ENCODE assay signal across 28 cellular contexts in the genomic region with DNA sequence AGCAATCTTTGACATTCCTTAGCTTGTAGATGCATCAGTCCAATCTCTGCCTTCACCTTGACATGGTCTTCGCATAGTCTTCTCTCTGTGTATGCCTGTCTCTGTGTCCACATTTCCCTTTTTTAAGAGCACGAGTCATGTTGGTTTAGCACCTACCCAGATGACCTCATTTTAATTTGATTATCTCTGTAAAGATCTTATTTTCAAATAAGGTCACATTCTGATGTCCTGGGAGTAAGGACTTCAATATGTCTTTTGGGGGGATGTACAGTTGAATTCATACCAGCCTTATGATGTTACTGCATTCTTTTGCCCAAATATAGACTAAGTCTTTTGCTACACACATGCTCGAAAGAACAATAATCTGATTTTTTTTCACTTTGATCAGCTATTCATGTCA. TPM values are rescaled to one million over a fixed set of nuclear protein-coding genes. Genes with fewer than 3 reads are reported as not detected.
DNase-seq lines count a peak whose midpoint lies in the region; ATAC-seq, FAIRE-seq and TF ChIP-seq lines count a peak whose summit lies in the region.
"Had no signal": no experiment of that assay in that cellular context is flagged by ENCODE, and none has a peak within 500 bp of the region (broad histone marks: within the 10 kb centered on the region; RNA-seq: fewer than 3 reads in every experiment).

No MANE protein-coding gene starts in this region.

- no peaks in the 10 kb centered on the region for H3K4me1 ChIP-seq in HepG2 (ENCODE audit: insufficient read depth, low read length)
- no peaks in the 10 kb centered on the region for H3K4me1 ChIP-seq in right lobe of liver
- H3K4me1 ChIP-seq in smooth muscle cell (ENCODE audit: low read depth), result no peaks in the 10 kb centered on the region
- no peaks in the 10 kb centered on the region for H3K4me1 ChIP-seq in Karpas-422 (ENCODE audit: low read length)
- H3K4me1 ChIP-seq: BLaER1, breast epithelium, foreskin keratinocyte, heart right ventricle, lower lobe of right lung, upper lobe of right lung had no signal

- TF ChIP-seq POLR2A in HepG2 (IDR thresholded peaks at IDR 0.05; ENCODE audit: insufficient read depth in 1 of 2, low read depth in 2 of 2, low read length in 2 of 2), result no peak
- TF ChIP-seq POLR2A in right lobe of liver (IDR thresholded peaks at IDR 0.05), result no peak

- TF ChIP-seq EP300 in HepG2 (IDR thresholded peaks at IDR 0.05; ENCODE audit: low read depth in 2 of 2, low read length in 2 of 2), result no peak
- no peak for TF ChIP-seq EP300 in HepG2 (CRISPR knock-in tag; IDR thresholded peaks at IDR 0.05; ENCODE audit: borderline replicate concordance)

- H3K27me3 Mint-ChIP-seq in HFFc6 (ENCODE audit: insufficient read depth) (no peaks in the 10 kb centered on the region), chondrocyte (ENCODE audit: low read depth) (no peaks in the 10 kb centered on the region)
- H3K27me3 Mint-ChIP-seq: activated T-cell treated with anti-CD3 and anti-CD28 coated beads, Interleukin-2, amount 50 U/mL, for 24 hours had no signal

- H3K9me3 ChIP-seq in HepG2 (ENCODE audit: low read length), result no peaks in the 10 kb centered on the region
- no peaks in the 10 kb centered on the region for H3K9me3 ChIP-seq in right lobe of liver
- H3K9me3 ChIP-seq in smooth muscle cell (replicated peaks; ENCODE audit: low read depth), result no peaks in the 10 kb centered on the region
- H3K9me3 ChIP-seq in Karpas-422 (ENCODE audit: low read length), result no peaks in the 10 kb centered on the region
- H3K9me3 ChIP-seq: BLaER1, breast epithelium, heart right ventricle, lower lobe of right lung, SJSA1, upper lobe of right lung had no signal

- no peak for ATAC-seq in HepG2
- no peak for ATAC-seq in right lobe of liver
- ATAC-seq in GM19467 (IDR thresholded peaks at IDR 0.05; ENCODE audit: unreplicated experiment), result no peak
- ATAC-seq: foreskin keratinocyte, GM12878, heart right ventricle, lower lobe of right lung, upper lobe of right lung had no signal

- H3F3A ChIP-seq in smooth muscle cell (ENCODE audit: low read depth), result no peaks in the 10 kb centered on the region

- no peaks in the 10 kb centered on the region for H3K9me3 Mint-ChIP-seq in HFFc6
- H3K9me3 Mint-ChIP-seq in chondrocyte (ENCODE audit: low read depth), result no peaks in the 10 kb centered on the region
- H3K9me3 Mint-ChIP-seq: activated T-cell treated with anti-CD3 and anti-CD28 coated beads, Interleukin-2, amount 50 U/mL, for 24 hours; nephron; T-helper 1 cell treated with Interleukin-12 subunit alpha and Interleukin-12 subunit beta and Interleukin-4 antibody, amounts not matched to agents 30 μg/mL and 1 μg/mL, for 36 hours had no signal

- POLR2A ChIA-PET in HepG2 (lab: Yijun Ruan, JAX), result no interaction called here

- H3K4me3 ChIP-seq in HepG2 (replicated peaks in 1 of 3; ENCODE audit: insufficient read depth in 1 of 3, low read depth in 2 of 3, low read length in 3 of 3) (no peak overlapping the region), right lobe of liver (no peak overlapping the region), smooth muscle cell (no peak overlapping the region), Karpas-422 (ENCODE audit: low read length) (no peak overlapping the region)
- H3K4me3 ChIP-seq: BLaER1, breast epithelium, GM12878, heart right ventricle, lower lobe of right lung, SJSA1, upper lobe of right lung had no signal

- no TSS peak for BruUV-seq in HepG2 (replicated peaks; lab: Mats Ljungman, UMichigan)

- no peak for FAIRE-seq in HepG2 (lab: Jason Lieb, UNC)
- FAIRE-seq: GM12878 had no signal

- no peaks in the 10 kb centered on the region for H3K36me3 Mint-ChIP-seq in HFFc6 (ENCODE audit: low read depth)
- H3K36me3 Mint-ChIP-seq in chondrocyte (ENCODE audit: low read depth), result no peaks in the 10 kb centered on the region

- no peak overlapping the region for H3K4me2 ChIP-seq in HepG2 (ENCODE audit: low read depth, low read length)
- no peak overlapping the region for H3K4me2 ChIP-seq in smooth muscle cell
- no peak overlapping the region for H3K4me2 ChIP-seq in Karpas-422 (ENCODE audit: low read depth, low read length, poor library complexity, severe bottlenecking)
- H3K4me2 ChIP-seq: BLaER1 had no signal

- WGBS in HepG2 (ENCODE audit: low lambda C conversion rate), result 19% methylated on average over 3 of the region's 3 CpGs
- WGBS in right lobe of liver (ENCODE audit: insufficient coverage, low coverage, low lambda C conversion rate, missing lambda C conversion rate), result 61% methylated on average over 3 of the region's 3 CpGs
- 79% methylated on average over 3 of the region's 3 CpGs for WGBS in smooth muscle cell (ENCODE audit: low lambda C conversion rate)

- H3K79me2 ChIP-seq in HepG2 (ENCODE audit: insufficient read depth, low read length), result no peaks in the 10 kb centered on the region
- H3K79me2 ChIP-seq in smooth muscle cell (ENCODE audit: low read depth), result no peaks in the 10 kb centered on the region
- H3K79me2 ChIP-seq in Karpas-422 (ENCODE audit: low read length), result no peaks in the 10 kb centered on the region

- H3K36me3 ChIP-seq in HepG2 (replicated peaks in 1 of 2; ENCODE audit: control insufficient read depth in 1 of 2, insufficient read depth in 2 of 2, low read length in 2 of 2) (no peaks in the 10 kb centered on the region), right lobe of liver (no peaks in the 10 kb centered on the region), smooth muscle cell (ENCODE audit: low read depth) (no peaks in the 10 kb centered on the region), Karpas-422 (ENCODE audit: insufficient read depth, low read length) (no peaks in the 10 kb centered on the region)
- H3K36me3 ChIP-seq: BLaER1, breast epithelium, heart right ventricle, lower lobe of right lung, SJSA1, upper lobe of right lung had no signal

- TF ChIP-seq RAD21 in HepG2 (CRISPR knock-in tag; IDR thresholded peaks at IDR 0.05), result no peak

- CTCF ChIA-PET in HepG2 (lab: Yijun Ruan, JAX; ENCODE audit: low intra/inter-chr PET ratio, low total read pairs), result no interaction called here

- H2AFZ ChIP-seq in HepG2 (ENCODE audit: low read length), result no peak overlapping the region
- H2AFZ ChIP-seq in smooth muscle cell (ENCODE audit: low read depth), result peak overlapping the region; percentile 63
- no peak overlapping the region for H2AFZ ChIP-seq in Karpas-422 (ENCODE audit: low read length)

- H3K4me3 Mint-ChIP-seq in HFFc6, result peak overlapping the region; percentile 47
- H3K4me3 Mint-ChIP-seq in chondrocyte (ENCODE audit: unreplicated experiment), result no peak overlapping the region
- H3K4me3 Mint-ChIP-seq: activated T-cell treated with anti-CD3 and anti-CD28 coated beads, Interleukin-2, amount 50 U/mL, for 24 hours; nephron; T-helper 1 cell treated with Interleukin-12 subunit alpha and Interleukin-12 subunit beta and Interleukin-4 antibody, amounts not matched to agents 30 μg/mL and 1 μg/mL, for 36 hours had no signal

- intact Hi-C loops in HepG2 (cut with micrococcal nuclease; ENCODE audit: unreplicated experiment), result no loop called here
- intact Hi-C loops in right lobe of liver (cut with DNase I), result no loop called here

- DNase-seq in HepG2 (ENCODE audit: low spot score) (no peak), right lobe of liver (no peak), HFFc6 (peak; percentile 43), chondrocyte (ENCODE audit: low spot score) (no peak), smooth muscle cell (lab: John Stamatoyannopoulos, UW; ENCODE audit: unreplicated experiment) (no peak), Karpas-422 (no peak), SIG-M5 treated with dmso at 0.1 percent for 504 hours (lab: John Stamatoyannopoulos, UW; ENCODE audit: unreplicated experiment) (no peak)
- DNase-seq: activated CD4-positive, alpha-beta T cell treated with anti-CD3 and anti-CD28 coated beads for 4 hours; activated naive CD4-positive, alpha-beta T cell treated with Interleukin-2 at 50 U/mL for 16 hours; activated T-cell treated with anti-CD3 and anti-CD28 coated beads, Interleukin-2, amount 50 U/mL, for 24 hours; DMS79 treated with DMSO at 0.1 percent for 48 hours; effector CD8-positive, alpha-beta T cell; erythroblast; foreskin keratinocyte; GOT3; heart right ventricle; kidney glomerular epithelial cell; lower lobe of right lung; NCI-H2029; stimulated activated CD4-positive, alpha-beta T cell treated with anti-CD3 and anti-CD28 coated beads, Interleukin-2, amount 100 ng/mL, for 48 hours; upper lobe of right lung had no signal

- no peak overlapping the region for H3K9ac ChIP-seq in HepG2 (ENCODE audit: insufficient read depth, low read depth, low read length)
- H3K9ac ChIP-seq in smooth muscle cell (ENCODE audit: low read depth), result no peak overlapping the region
- H3K9ac ChIP-seq in Karpas-422 (ENCODE audit: low read length), result no peak overlapping the region
- H3K9ac ChIP-seq: BLaER1 had no signal

- H3K4me1 Mint-ChIP-seq in HFFc6 (ENCODE audit: low read depth) (peaks cover 34% of the 10 kb centered on the region), chondrocyte (ENCODE audit: low read depth) (peaks cover 6% of the 10 kb centered on the region)
- H3K4me1 Mint-ChIP-seq: nephron had no signal

- H3K27ac ChIP-seq in HepG2 (ENCODE audit: extremely low read length, insufficient read depth, low read length) (no peak overlapping the region), right lobe of liver (no peak overlapping the region), smooth muscle cell (ENCODE audit: low read depth) (no peak overlapping the region), Karpas-422 (ENCODE audit: low read length) (no peak overlapping the region)
- H3K27ac ChIP-seq: BLaER1, breast epithelium, foreskin keratinocyte, heart right ventricle, lower lobe of right lung, SJSA1, upper lobe of right lung had no signal

- no peaks in the 10 kb centered on the region for H4K20me1 ChIP-seq in HepG2 (ENCODE audit: insufficient read depth, low read length)
- H4K20me1 ChIP-seq in smooth muscle cell (ENCODE audit: low read depth), result no peaks in the 10 kb centered on the region
- H4K20me1 ChIP-seq in Karpas-422 (ENCODE audit: insufficient read depth, low read depth, low read length), result no peaks in the 10 kb centered on the region
- H4K20me1 ChIP-seq: BLaER1 had no signal

- TF ChIP-seq CTCF in HepG2 (CRISPR knock-in tag; IDR thresholded peaks at IDR 0.05) (no peak), right lobe of liver (IDR thresholded peaks at IDR 0.05) (no peak), HFFc6 (IDR thresholded peaks at IDR 0.05) (no peak), chondrocyte (IDR thresholded peaks at IDR 0.05) (no peak), smooth muscle cell (IDR thresholded peaks at IDR 0.05; ENCODE audit: borderline replicate concordance, insufficient read depth, poor library complexity, severe bottlenecking) (no peak)

- H3K9me2 ChIP-seq in Karpas-422 (replicated peaks; ENCODE audit: insufficient read depth, low read length), result no peaks in the 10 kb centered on the region

- no peaks in the 10 kb centered on the region for H3K27me3 ChIP-seq in HepG2 (ENCODE audit: control insufficient read depth in 1 of 2, insufficient read depth in 2 of 2, low read length in 2 of 2)
- no peaks in the 10 kb centered on the region for H3K27me3 ChIP-seq in right lobe of liver
- peaks cover 3% of the 10 kb centered on the region for H3K27me3 ChIP-seq in smooth muscle cell (ENCODE audit: low read depth)
- no peaks in the 10 kb centered on the region for H3K27me3 ChIP-seq in Karpas-422 (ENCODE audit: low read length)
- H3K27me3 ChIP-seq: BLaER1, breast epithelium, foreskin keratinocyte, SJSA1, upper lobe of right lung had no signal

- H3K27ac Mint-ChIP-seq in HFFc6 (peak overlapping the region; percentile 81), chondrocyte (ENCODE audit: unreplicated experiment) (peak overlapping the region; percentile 49)
- H3K27ac Mint-ChIP-seq: activated T-cell treated with anti-CD3 and anti-CD28 coated beads, Interleukin-2, amount 50 U/mL, for 24 hours; nephron; T-helper 1 cell treated with Interleukin-12 subunit alpha and Interleukin-12 subunit beta and Interleukin-4 antibody, amounts not matched to agents 30 μg/mL and 1 μg/mL, for 36 hours had no signal

- in situ Hi-C loops in HepG2 (cut with HindIII; ENCODE audit: extremely low pct_ligation_motif_present, low pct_unique_long_range_greater_than_20kb), result no loop called here

RNA-seq across cellular contexts. Expression of a gene that starts 6.9 kb away (rescaled TPM):
- 0.02 and 0.06 TPM in 2 replicates for total RNA-seq in HepG2 (2016; rRNA removed; fragmentation: Illumina TruSeq; extraction: Trizol)
- total RNA-seq in HepG2 (2016; cell fraction: cytosol; rRNA removed; fragmentation: Illumina TruSeq; extraction: Trizol; ENCODE audit: low read depth), result not detected in 2 replicates
- 0.02 and 0.06 TPM in 2 replicates for total RNA-seq in HepG2 (2016; cell fraction: insoluble cytoplasmic fraction; rRNA removed; fragmentation: Illumina TruSeq; extraction: Trizol)
- 0.03 TPM in 1 of 2 replicates, not detected in the other for total RNA-seq in HepG2 (2016; cell fraction: membrane; rRNA removed; fragmentation: Illumina TruSeq; extraction: Trizol)
- 0.06 TPM in 1 of 2 replicates, not detected in the other for total RNA-seq in HepG2 (2016; cell fraction: nucleus; rRNA removed; fragmentation: Illumina TruSeq; extraction: Trizol)
- polyA plus RNA-seq in HepG2 (2011; rRNA removed), result 0.07 and 0.09 TPM in 2 replicates
- polyA plus RNA-seq in HepG2 (2011; cell fraction: cytosol; rRNA removed), result 0.03 and 0.05 TPM in 2 replicates
- 0.03 and 0.09 TPM in 2 replicates for polyA plus RNA-seq in HepG2 (2011; cell fraction: nucleus; rRNA removed)
- polyA plus RNA-seq in HepG2 (2012), result 0.09 and 0.11 TPM in 2 replicates
- polyA plus RNA-seq in HepG2 (2016; cell fraction: cytosol; fragmentation: Illumina TruSeq; extraction: Trizol; ENCODE audit: low read depth), result not detected in 2 replicates
- polyA plus RNA-seq in HepG2 (2016; cell fraction: insoluble cytoplasmic fraction; fragmentation: Illumina TruSeq; extraction: Trizol; ENCODE audit: low read depth), result not detected in 2 replicates
- not detected in 2 replicates for polyA plus RNA-seq in HepG2 (2016; cell fraction: membrane; fragmentation: Illumina TruSeq; extraction: Trizol; ENCODE audit: low read depth)
- not detected in 2 replicates for polyA plus RNA-seq in HepG2 (2016; cell fraction: nucleus; fragmentation: Illumina TruSeq; extraction: Trizol; ENCODE audit: insufficient read depth, low read depth)
- 0.16 and 0.64 TPM in 2 replicates for polyA minus RNA-seq in HepG2 (2011; rRNA and poly(A)+ RNA removed; ENCODE audit: low replicate concordance)
- polyA minus RNA-seq in HepG2 (2011; cell fraction: cytosol; rRNA and poly(A)+ RNA removed), result under 0.01 and 0.26 TPM in 2 replicates
- polyA minus RNA-seq in HepG2 (2011; cell fraction: nucleus; rRNA and poly(A)+ RNA removed), result 0.90 and 0.99 TPM in 2 replicates
- under 1 TPM in 3 of 6 experiments, not detected in 3; under 0.01 to 0.02 (median 0.02) TPM for total RNA-seq in right lobe of liver
- total RNA-seq in HFFc6 (2021; fragmentation: NEBNext Ultra II Directional; extraction: Animal tissue kit (Norgen Biotek cat#: 25700)), result 1 to 10 TPM; 1.5 to 3.6 (median 3.0) TPM
- total RNA-seq in chondrocyte, result 0.48 to 1.5 TPM (median 1.3 TPM) in 3 replicates
- total RNA-seq in smooth muscle cell, result 11.1 and 13.4 TPM in 2 replicates
- 1.5 and 1.6 TPM in 2 replicates for polyA plus RNA-seq in smooth muscle cell
- total RNA-seq in Karpas-422 (2014; rRNA removed; shearing (Covaris generic); ENCODE audit: low replicate concordance), result 0.11 and 0.36 TPM in 2 replicates

RNA-seq across cellular contexts. Expression of a gene that starts 7.1 kb away (rescaled TPM):
- 59.5 and 73.6 TPM in 2 replicates for total RNA-seq in HepG2 (2016; rRNA removed; fragmentation: Illumina TruSeq; extraction: Trizol)
- total RNA-seq in HepG2 (2016; cell fraction: cytosol; rRNA removed; fragmentation: Illumina TruSeq; extraction: Trizol; ENCODE audit: low read depth), result 9.3 TPM in 2 replicates
- 62.8 and 73.7 TPM in 2 replicates for total RNA-seq in HepG2 (2016; cell fraction: insoluble cytoplasmic fraction; rRNA removed; fragmentation: Illumina TruSeq; extraction: Trizol)
- 21.6 and 27.8 TPM in 2 replicates for total RNA-seq in HepG2 (2016; cell fraction: membrane; rRNA removed; fragmentation: Illumina TruSeq; extraction: Trizol)
- total RNA-seq in HepG2 (2016; cell fraction: nucleus; rRNA removed; fragmentation: Illumina TruSeq; extraction: Trizol), result 48.7 and 55.1 TPM in 2 replicates
- polyA plus RNA-seq in HepG2 (2011; rRNA removed), result 47.9 and 61.4 TPM in 2 replicates
- polyA plus RNA-seq in HepG2 (2011; cell fraction: cytosol; rRNA removed), result 44.7 and 74.0 TPM in 2 replicates
- 17.3 and 17.6 TPM in 2 replicates for polyA plus RNA-seq in HepG2 (2011; cell fraction: nucleus; rRNA removed)
- polyA plus RNA-seq in HepG2 (2012), result 46.2 and 51.8 TPM in 2 replicates
- polyA plus RNA-seq in HepG2 (2016; cell fraction: cytosol; fragmentation: Illumina TruSeq; extraction: Trizol; ENCODE audit: low read depth), result 7.7 and 8.4 TPM in 2 replicates
- polyA plus RNA-seq in HepG2 (2016; cell fraction: insoluble cytoplasmic fraction; fragmentation: Illumina TruSeq; extraction: Trizol; ENCODE audit: low read depth), result 49.2 and 50.7 TPM in 2 replicates
- polyA plus RNA-seq in HepG2 (2016; cell fraction: membrane; fragmentation: Illumina TruSeq; extraction: Trizol; ENCODE audit: low read depth), result 12.0 and 16.1 TPM in 2 replicates
- 57.1 and 60.6 TPM in 2 replicates for polyA plus RNA-seq in HepG2 (2016; cell fraction: nucleus; fragmentation: Illumina TruSeq; extraction: Trizol; ENCODE audit: insufficient read depth, low read depth)
- polyA minus RNA-seq in HepG2 (2011; rRNA and poly(A)+ RNA removed; ENCODE audit: low replicate concordance), result 46.8 and 62.6 TPM in 2 replicates
- 40.8 and 45.6 TPM in 2 replicates for polyA minus RNA-seq in HepG2 (2011; cell fraction: cytosol; rRNA and poly(A)+ RNA removed)
- 42.1 and 44.6 TPM in 2 replicates for polyA minus RNA-seq in HepG2 (2011; cell fraction: nucleus; rRNA and poly(A)+ RNA removed)
- 10 to 100 TPM; 21.6 to 28.1 (median 23.7) TPM for total RNA-seq in right lobe of liver
- total RNA-seq in HFFc6 (2021; fragmentation: NEBNext Ultra II Directional; extraction: Animal tissue kit (Norgen Biotek cat#: 25700)), result 100 to 1,000 TPM; 147 to 170 (median 166) TPM
- 101 to 119 TPM (median 113 TPM) in 3 replicates for total RNA-seq in chondrocyte
- 192 and 283 TPM in 2 replicates for total RNA-seq in smooth muscle cell
- 159 and 215 TPM in 2 replicates for polyA plus RNA-seq in smooth muscle cell
- 11.7 and 21.3 TPM in 2 replicates for total RNA-seq in Karpas-422 (2014; rRNA removed; shearing (Covaris generic); ENCODE audit: low replicate concordance)
